Comparison of ENCODE assay signal across 21 cellular contexts in the genomic region with DNA sequence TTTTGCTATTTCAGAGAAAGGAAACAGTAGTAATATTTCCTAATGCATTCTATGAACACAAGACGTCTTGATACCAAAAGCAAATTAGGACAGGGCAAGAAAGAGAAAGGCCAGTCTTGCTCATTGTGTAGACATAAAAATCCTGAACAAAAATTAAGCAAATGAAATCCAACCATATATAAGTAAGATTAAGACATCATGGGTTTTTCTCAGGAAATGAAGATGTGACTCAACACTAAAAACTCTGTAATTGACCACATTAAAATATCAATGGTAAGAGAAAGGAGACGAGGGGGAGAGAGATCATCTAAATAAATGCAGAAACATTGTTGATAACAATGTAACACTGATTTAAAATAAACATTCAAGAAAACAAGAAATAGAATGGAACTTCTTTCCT.
DNase-seq lines count a peak whose midpoint lies in the region; ATAC-seq and TF ChIP-seq lines count a peak whose summit lies in the region.
"Had no signal": no experiment of that assay in that cellular context is flagged by ENCODE, and none has a peak within 500 bp of the region (broad histone marks: within the 10 kb centered on the region; RNA-seq: fewer than 3 reads in every experiment).

No MANE protein-coding gene starts in this region.

- H2BK15ac ChIP-seq in IMR-90 (ENCODE audit: low read depth, low read length), result no peak overlapping the region

- H3K27ac ChIP-seq in IMR-90 (ENCODE audit: insufficient read depth, low read length), result no peak overlapping the region
- H3K27ac ChIP-seq: C4-2B, Peyer's patch had no signal

- H2BK120ac ChIP-seq in IMR-90 (ENCODE audit: low read depth, low read length), result no peak overlapping the region

- H3K56ac ChIP-seq in IMR-90 (ENCODE audit: extremely low read depth, insufficient read depth, low read length), result no peak overlapping the region

- CTCF ChIA-PET in IMR-90 (lab: Yijun Ruan, JAX), result no interaction called here

- H3K4me2 ChIP-seq in IMR-90 (ENCODE audit: low read depth, low read length), result no peak overlapping the region

- TF ChIP-seq POLR2A in IMR-90 (IDR thresholded peaks at IDR 0.05; ENCODE audit: low read depth, low read length), result no peak

- no peaks in the 10 kb centered on the region for H3K79me1 ChIP-seq in IMR-90 (ENCODE audit: low read depth in 1 of 2, low read length in 2 of 2)

- no peak overlapping the region for H2AK9ac ChIP-seq in IMR-90 (replicated peaks; ENCODE audit: low read depth, low read length, poor library complexity)

- H3K9ac ChIP-seq in IMR-90 (ENCODE audit: low read depth, low read length), result no peak overlapping the region

- no peak overlapping the region for H3K14ac ChIP-seq in IMR-90 (replicated peaks; ENCODE audit: low read depth, low read length)

- no peak overlapping the region for H2BK20ac ChIP-seq in IMR-90 (ENCODE audit: low read depth, low read length)

- no peaks in the 10 kb centered on the region for H3K9me1 ChIP-seq in IMR-90 (ENCODE audit: insufficient read depth, low read length)

- H4K20me1 ChIP-seq in IMR-90 (ENCODE audit: insufficient read depth, low read length), result no peaks in the 10 kb centered on the region

- in situ Hi-C loops in IMR-90 (cut with MboI; ENCODE audit: low sequenced_read_pairs), result no loop called here
- in situ Hi-C loops in astrocyte of the cerebellum (cut with HindIII; ENCODE audit: low sequenced_read_pairs), result no loop called here

- H3K18ac ChIP-seq in IMR-90 (ENCODE audit: low read depth, low read length), result no peak overlapping the region

- no peaks in the 10 kb centered on the region for H3K4me1 ChIP-seq in IMR-90 (ENCODE audit: control insufficient read depth, insufficient read depth, low read length)
- H3K4me1 ChIP-seq: Peyer's patch had no signal

- H2AFZ ChIP-seq in IMR-90 (replicated peaks; ENCODE audit: low read length, poor library complexity), result no peak overlapping the region

- dilution Hi-C loops in IMR-90 (cut with HindIII; ENCODE audit: low sequenced_read_pairs, unreplicated experiment), result no loop called here

- TF ChIP-seq RAD21 in IMR-90 (IDR thresholded peaks at IDR 0.05; ENCODE audit: low read length), result no peak

- DNase-seq in A172 (ENCODE audit: low spot score), result peak; percentile 42
- DNase-seq in IMR-90, result peak; percentile 1
- peak; percentile 33 for DNase-seq in astrocyte of the cerebellum (ENCODE audit: low read depth)
- peak; percentile 27 for DNase-seq in fibroblast of pulmonary artery (ENCODE audit: low read depth)
- DNase-seq in NCI-H345 (lab: John Stamatoyannopoulos, UW), result no peak
- DNase-seq in DMS 273 (lab: John Stamatoyannopoulos, UW; ENCODE audit: unreplicated experiment), result no peak
- DNase-seq in DMS79 (lab: John Stamatoyannopoulos, UW), result no peak
- DNase-seq: 8988T, COR-L47, DMS53, GDM1, GOT3, Kasumi-1, NCI-H1417, NCI-H1930, NCI-H2171, NCI-H524, Peyer's patch, SHP77 treated with DMSO at 0.1 percent for 48 hours had no signal

- no peak overlapping the region for H3K4ac ChIP-seq in IMR-90 (ENCODE audit: low read depth, low read length)

- H3K27me3 ChIP-seq in IMR-90 (ENCODE audit: control insufficient read depth, insufficient read depth, low read length), result no peaks in the 10 kb centered on the region
- H3K27me3 ChIP-seq: Peyer's patch had no signal

- ATAC-seq in IMR-90 (ENCODE audit: low read depth) (no peak), GM21717 (IDR thresholded peaks at IDR 0.05; ENCODE audit: unreplicated experiment) (no peak)

- intact Hi-C loops in IMR-90 (cut with micrococcal nuclease), result no loop called here

- H2AK5ac ChIP-seq in IMR-90 (ENCODE audit: low read depth, low read length), result no peak overlapping the region

- BruUV-seq in IMR-90 (replicated peaks; lab: Mats Ljungman, UMichigan), result no TSS peak

- no peak overlapping the region for H2BK5ac ChIP-seq in IMR-90 (ENCODE audit: low read depth, low read length, poor library complexity, severe bottlenecking)

- TF ChIP-seq CTCF in IMR-90 (conservative IDR thresholded peaks at IDR 0.05; ENCODE audit: low read depth, low read length) (no peak), astrocyte of the cerebellum (IDR thresholded peaks at IDR 0.05; ENCODE audit: low read depth, low read length, missing control alignments) (no peak), fibroblast of pulmonary artery (IDR thresholded peaks at IDR 0.05; ENCODE audit: low read length, missing control alignments) (no peak)

- H4K91ac ChIP-seq in IMR-90 (ENCODE audit: insufficient read depth, low read depth, low read length), result no peak overlapping the region

- no peak overlapping the region for H4K8ac ChIP-seq in IMR-90 (ENCODE audit: low read depth in 2 of 2, low read length in 2 of 2)

- no peaks in the 10 kb centered on the region for H3K36me3 ChIP-seq in IMR-90 (ENCODE audit: control insufficient read depth, insufficient read depth, low read length)
- H3K36me3 ChIP-seq: Peyer's patch had no signal

- no peak overlapping the region for H3K23ac ChIP-seq in IMR-90 (ENCODE audit: low read depth, low read length)

- peaks cover 2% of the 10 kb centered on the region; the same call in 1 of the 2 replicates for H3K9me3 ChIP-seq in IMR-90 (ENCODE audit: control insufficient read depth, insufficient read depth, low read length)
- H3K9me3 ChIP-seq: Peyer's patch had no signal

- no CpG with 5 or more reads among the region's 2 CpGs for WGBS in IMR-90 (ENCODE audit: extremely low coverage in 2 of 2, insufficient read length in 1 of 2), 2 experiments

- H3K4me3 ChIP-seq in IMR-90 (ENCODE audit: insufficient read depth, low read depth, low read length) (no peak overlapping the region), astrocyte of the cerebellum (ENCODE audit: low read depth, low read length) (no peak overlapping the region), fibroblast of pulmonary artery (replicated peaks; ENCODE audit: low read depth, low read length) (no peak overlapping the region)
- H3K4me3 ChIP-seq: Peyer's patch had no signal

- POLR2A ChIA-PET in IMR-90 (lab: Charles Lee; ENCODE audit: unreplicated experiment), result no interaction called here

- no peak overlapping the region for H4K5ac ChIP-seq in IMR-90 (ENCODE audit: low read depth, low read length)

TF ChIP-seq in IMR-90, 13 proteins besides CTCF, POLR2A, EP300 and RAD21:
- TF ChIP-seq MAZ (IDR thresholded peaks at IDR 0.05; ENCODE audit: borderline replicate concordance, low read depth, low read length), result no peak
- no peak for TF ChIP-seq RCOR1 (IDR thresholded peaks at IDR 0.05; ENCODE audit: insufficient replicate concordance, low read length)
- TF ChIP-seq, protein P1, sequence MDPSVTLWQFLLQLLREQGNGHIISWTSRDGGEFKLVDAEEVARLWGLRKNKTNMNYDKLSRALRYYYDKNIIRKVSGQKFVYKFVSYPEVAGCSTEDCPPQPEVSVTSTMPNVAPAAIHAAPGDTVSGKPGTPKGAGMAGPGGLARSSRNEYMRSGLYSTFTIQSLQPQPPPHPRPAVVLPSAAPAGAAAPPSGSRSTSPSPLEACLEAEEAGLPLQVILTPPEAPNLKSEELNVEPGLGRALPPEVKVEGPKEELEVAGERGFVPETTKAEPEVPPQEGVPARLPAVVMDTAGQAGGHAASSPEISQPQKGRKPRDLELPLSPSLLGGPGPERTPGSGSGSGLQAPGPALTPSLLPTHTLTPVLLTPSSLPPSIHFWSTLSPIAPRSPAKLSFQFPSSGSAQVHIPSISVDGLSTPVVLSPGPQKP (IDR thresholded peaks at IDR 0.05; ENCODE audit: borderline replicate concordance, low read depth, low read length), result no peak
- TF ChIP-seq CEBPB (IDR thresholded peaks at IDR 0.05; ENCODE audit: low read depth, low read length), result no peak
- TF ChIP-seq SMC3 (IDR thresholded peaks at IDR 0.05; ENCODE audit: low read depth, low read length), result no peak
- no peak for TF ChIP-seq RFX5 (IDR thresholded peaks at IDR 0.05; ENCODE audit: low read depth, low read length)
- no peak for TF ChIP-seq FOS (IDR thresholded peaks at IDR 0.05; ENCODE audit: low read depth, low read length)
- TF ChIP-seq, protein P2, sequence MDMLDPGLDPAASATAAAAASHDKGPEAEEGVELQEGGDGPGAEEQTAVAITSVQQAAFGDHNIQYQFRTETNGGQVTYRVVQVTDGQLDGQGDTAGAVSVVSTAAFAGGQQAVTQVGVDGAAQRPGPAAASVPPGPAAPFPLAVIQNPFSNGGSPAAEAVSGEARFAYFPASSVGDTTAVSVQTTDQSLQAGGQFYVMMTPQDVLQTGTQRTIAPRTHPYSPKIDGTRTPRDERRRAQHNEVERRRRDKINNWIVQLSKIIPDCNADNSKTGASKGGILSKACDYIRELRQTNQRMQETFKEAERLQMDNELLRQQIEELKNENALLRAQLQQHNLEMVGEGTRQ (IDR thresholded peaks at IDR 0.05; ENCODE audit: low read depth, low read length), result no peak
- no peak for TF ChIP-seq MXI1 (IDR thresholded peaks at IDR 0.05; ENCODE audit: borderline replicate concordance, low read depth, low read length)
- TF ChIP-seq BHLHE40 (IDR thresholded peaks at IDR 0.05; ENCODE audit: low read depth, low read length), result no peak
- TF ChIP-seq CHD1 (IDR thresholded peaks at IDR 0.05; ENCODE audit: low read depth, low read length), result no peak
- TF ChIP-seq MAFK (IDR thresholded peaks at IDR 0.05; ENCODE audit: low read depth, low read length), result no peak
TF ChIP-seq in IMR-90: peak in this region for 0.

Comparison
In these comparisons a context has a peak if more than half of its experiments do, and no peak if none do; other contexts are left out.
1. DNase-seq: peak in A172 (single experiment), IMR-90 (single experiment), astrocyte of the cerebellum (single experiment) and fibroblast of pulmonary artery (single experiment); none in NCI-H345 (single experiment), DMS 273 (single experiment) and DMS79 (single experiment).